Comparison of ENCODE assay signal across 23 cellular contexts in genomic region chr7:36469236-36469635, GRCh38.
DNase-seq lines count a peak whose midpoint lies in the region; FAIRE-seq and TF ChIP-seq lines count a peak whose summit lies in the region.
"Had no signal": no experiment of that assay in that cellular context is flagged by ENCODE, and none has a peak within 500 bp of the region (broad histone marks: within the 10 kb centered on the region; RNA-seq: fewer than 3 reads in every experiment).

No MANE protein-coding gene starts in this region.

- H3K4me3 ChIP-seq in astrocyte (ENCODE audit: insufficient read depth, low read depth, low read length), result no peak overlapping the region
- H3K4me3 ChIP-seq: BLaER1 treated with 17β-estradiol and CSF1 and Interleukin-3, amounts not matched to agents 10 nM and 100 nM; GM12878 had no signal

- no peak for TF ChIP-seq CTCF in astrocyte (IDR thresholded peaks at IDR 0.05; ENCODE audit: insufficient read depth, low read depth, low read length)
- TF ChIP-seq CTCF in osteocyte (IDR thresholded peaks at IDR 0.05), result no peak

- H3K27ac ChIP-seq in astrocyte (ENCODE audit: low read depth, low read length), result no peak overlapping the region
- H3K27ac ChIP-seq: BLaER1 treated with 17β-estradiol and CSF1 and Interleukin-3, amounts not matched to agents 10 nM and 100 nM had no signal

- H3K9ac ChIP-seq in astrocyte (ENCODE audit: low read length), result no peak overlapping the region
- H3K9ac ChIP-seq: BLaER1 treated with 17β-estradiol and CSF1 and Interleukin-3, amounts not matched to agents 10 nM and 100 nM had no signal

- H3K27me3 Mint-ChIP-seq in astrocyte (ENCODE audit: low read depth, unreplicated experiment), result no peaks in the 10 kb centered on the region
- peaks cover 3% of the 10 kb centered on the region for H3K27me3 Mint-ChIP-seq in osteocyte (ENCODE audit: unreplicated experiment)

- H3K9me3 ChIP-seq in astrocyte (ENCODE audit: insufficient read depth, low read depth, low read length), result no peaks in the 10 kb centered on the region

- H3K36me3 Mint-ChIP-seq in astrocyte (ENCODE audit: low read depth, unreplicated experiment), result no peaks in the 10 kb centered on the region
- no peaks in the 10 kb centered on the region for H3K36me3 Mint-ChIP-seq in osteocyte (ENCODE audit: unreplicated experiment)
- H3K36me3 Mint-ChIP-seq: CD4-positive, CD25-positive, alpha-beta regulatory T cell had no signal

- H3K4me1 ChIP-seq in astrocyte (ENCODE audit: insufficient read depth, low read length), result peaks cover 6% of the 10 kb centered on the region

- H3K4me1 Mint-ChIP-seq in astrocyte (ENCODE audit: low read depth, unreplicated experiment), result peaks cover 2% of the 10 kb centered on the region
- H3K4me1 Mint-ChIP-seq in osteocyte (ENCODE audit: unreplicated experiment), result peaks cover 25% of the 10 kb centered on the region
- H3K4me1 Mint-ChIP-seq: B cell; CD4-positive, CD25-positive, alpha-beta regulatory T cell had no signal

- no peak for FAIRE-seq in astrocyte (lab: Jason Lieb, UNC)
- FAIRE-seq: GM12878, HTR-8/SVneo had no signal

- H3K27ac Mint-ChIP-seq in astrocyte (ENCODE audit: unreplicated experiment), result no peak overlapping the region
- peak overlapping the region; percentile 17 for H3K27ac Mint-ChIP-seq in osteocyte (ENCODE audit: unreplicated experiment)
- H3K27ac Mint-ChIP-seq: B cell; CD4-positive, CD25-positive, alpha-beta regulatory T cell; HFFc6 had no signal

- H3K4me3 Mint-ChIP-seq in astrocyte (ENCODE audit: unreplicated experiment), result no peak overlapping the region
- no peak overlapping the region for H3K4me3 Mint-ChIP-seq in osteocyte (ENCODE audit: unreplicated experiment)
- H3K4me3 Mint-ChIP-seq: B cell; CD4-positive, CD25-positive, alpha-beta regulatory T cell; CD8-positive, alpha-beta memory T cell; HFFc6 had no signal

- no peaks in the 10 kb centered on the region for H3K36me3 ChIP-seq in astrocyte (ENCODE audit: insufficient read depth, low read length)
- H3K36me3 ChIP-seq: BLaER1 treated with 17β-estradiol and CSF1 and Interleukin-3, amounts not matched to agents 10 nM and 100 nM had no signal

- H4K20me1 ChIP-seq in astrocyte (ENCODE audit: insufficient read depth, low read length), result no peaks in the 10 kb centered on the region
- H4K20me1 ChIP-seq: BLaER1 treated with 17β-estradiol and CSF1 and Interleukin-3, amounts not matched to agents 10 nM and 100 nM had no signal

- no peaks in the 10 kb centered on the region for H3K79me2 ChIP-seq in astrocyte (ENCODE audit: insufficient read depth, low read length)

- H3K9me3 Mint-ChIP-seq in astrocyte (ENCODE audit: unreplicated experiment), result peaks cover 7% of the 10 kb centered on the region
- peaks cover 3% of the 10 kb centered on the region for H3K9me3 Mint-ChIP-seq in osteocyte (ENCODE audit: unreplicated experiment)
- H3K9me3 Mint-ChIP-seq: CD8-positive, alpha-beta memory T cell; HFFc6 had no signal

- H3K4me2 ChIP-seq in astrocyte (ENCODE audit: low read length), result no peak overlapping the region
- H3K4me2 ChIP-seq: BLaER1 treated with 17β-estradiol and CSF1 and Interleukin-3, amounts not matched to agents 10 nM and 100 nM had no signal

- no peak overlapping the region for H2AFZ ChIP-seq in astrocyte (ENCODE audit: low read depth, low read length)

- DNase-seq in NCI-H82 (lab: John Stamatoyannopoulos, UW) (peak; percentile 15), NCI-H82 treated with DMSO at 0.1 percent for 48 hours (lab: John Stamatoyannopoulos, UW; ENCODE audit: unreplicated experiment) (no peak), astrocyte (ENCODE audit: low read depth) (peak; percentile 29), osteocyte (ENCODE audit: extremely low spot score, unreplicated experiment) (no peak), retina (no peak), NCI-H526 (lab: John Stamatoyannopoulos, UW) (no peak), DMS153 treated with DMSO at 0.1 percent for 48 hours (lab: John Stamatoyannopoulos, UW; ENCODE audit: unreplicated experiment) (no peak)
- no peak for DNase-seq in activated effector memory CD4-positive, alpha-beta T cell treated with anti-CD3 and anti-CD28 coated beads, Interleukin-2, amount 50 U/mL, for 16 hours
- DNase-seq: 8988T; CD4-positive, CD25-positive, alpha-beta regulatory T cell; CD8-positive, alpha-beta memory T cell; COR-L47; DMS153; DMS79 treated with DMSO at 0.1 percent for 48 hours; EL; GOT3; H7; HFFc6; IMR-90 had no signal

- H3K27me3 ChIP-seq in astrocyte (ENCODE audit: insufficient read depth, low read length), result no peaks in the 10 kb centered on the region
- H3K27me3 ChIP-seq: BLaER1 treated with 17β-estradiol and CSF1 and Interleukin-3, amounts not matched to agents 10 nM and 100 nM had no signal

Comparison
In these comparisons a context has a peak if more than half of its experiments do, and no peak if none do; other contexts are left out.
1. DNase-seq: peak in NCI-H82 (single experiment) and astrocyte (single experiment); none in NCI-H82 treated with DMSO at 0.1 percent for 48 hours (single experiment), osteocyte (single experiment), retina (single experiment), NCI-H526 (0 of 2), DMS153 treated with DMSO at 0.1 percent for 48 hours (single experiment) and activated effector memory CD4-positive, alpha-beta T cell treated with anti-CD3 and anti-CD28 coated beads, Interleukin-2, amount 50 U/mL, for 16 hours (single experiment).